ENCODE assay signal across 27 cellular contexts in the genomic region with DNA sequence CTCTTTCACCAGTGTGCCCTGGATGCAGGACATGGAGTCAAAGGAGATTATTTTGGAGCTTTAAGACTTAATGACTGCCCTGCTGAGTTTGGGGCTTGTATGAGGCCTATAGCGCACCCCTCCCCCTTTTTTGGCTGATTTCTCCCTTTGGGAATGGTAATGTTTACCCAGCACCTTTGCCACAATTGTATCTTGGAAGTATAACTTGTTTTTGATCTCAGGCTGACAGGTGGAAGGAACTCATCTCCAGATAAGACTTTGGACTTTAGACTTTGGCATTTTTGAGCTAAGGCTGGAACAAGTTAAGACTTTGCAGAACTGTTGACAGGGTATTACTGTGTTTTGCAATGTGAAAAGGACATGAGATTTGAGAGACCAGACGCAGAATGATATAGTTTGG.
"Had no signal": no experiment of that assay in that cellular context is flagged by ENCODE, and none has a peak within 500 bp of the region (broad histone marks: within the 10 kb centered on the region; RNA-seq: fewer than 3 reads in every experiment).

No MANE protein-coding gene starts in this region.

- H3K27me3 Mint-ChIP-seq: activated CD4-positive, alpha-beta T cell treated with anti-CD3 and anti-CD28 coated beads, Interleukin-2, amount 10 ng/mL, durations not matched to agents 24 days and 14 days; activated CD8-positive, alpha-beta memory T cell treated with anti-CD3 and anti-CD28 coated beads, Interleukin-2, amount 10 ng/mL, durations not matched to agents 7 days and 5 days; activated naive CD8-positive, alpha-beta T cell treated with anti-CD3 and anti-CD28 coated beads, Interleukin-2, amount 50 U/mL, for 24 hours; activated T-cell treated with anti-CD3 and anti-CD28 coated beads, Interleukin-2, amount 50 U/mL, for 24 hours; brain; T-helper 17 cell had no signal

- H3K27ac ChIP-seq: ascending aorta had no signal

- H3K27me3 ChIP-seq: ascending aorta had no signal

- H3K4me3 Mint-ChIP-seq: activated CD4-positive, alpha-beta T cell treated with anti-CD3 and anti-CD28 coated beads, Interleukin-2, amount 10 ng/mL, durations not matched to agents 24 days and 14 days; activated CD8-positive, alpha-beta memory T cell treated with anti-CD3 and anti-CD28 coated beads, Interleukin-2, amount 10 ng/mL, durations not matched to agents 7 days and 5 days; activated naive CD8-positive, alpha-beta T cell treated with anti-CD3 and anti-CD28 coated beads, Interleukin-2, amount 50 U/mL, for 24 hours; activated T-cell treated with anti-CD3 and anti-CD28 coated beads, Interleukin-2, amount 50 U/mL, for 24 hours; activated T-helper 1 cell treated with anti-CD3 and anti-CD28 coated beads, Interleukin-12 subunit alpha, Interleukin-12 subunit beta, Interleukin-2, Interleukin-4 antibody, amounts not matched to agents 30 ng/mL and 10 ng/mL and 1 ng/mL, durations not matched to agents 14 hours and 24 hours and 36 hours; brain; T-helper 17 cell; WTC11 had no signal

- DNase-seq: activated CD4-positive, alpha-beta T cell treated with anti-CD3 and anti-CD28 coated beads for 1 hour; activated CD4-positive, alpha-beta T cell treated with anti-CD3 and anti-CD28 coated beads, Interleukin-2, amount 10 ng/mL, durations not matched to agents 24 days and 14 days; activated CD4-positive, alpha-beta T cell treated with anti-CD3 and anti-CD28 coated beads, Interleukin-2, amount 50 U/mL, for 48 hours; activated CD8-positive, alpha-beta memory T cell treated with anti-CD3 and anti-CD28 coated beads, Interleukin-2, amount 10 ng/mL, durations not matched to agents 7 days and 5 days; activated effector memory CD4-positive, alpha-beta T cell treated with Interleukin-2 at 50 U/mL for 16 hours; activated naive CD4-positive, alpha-beta T cell treated with Interleukin-2 at 50 U/mL for 16 hours; activated naive CD8-positive, alpha-beta T cell treated with anti-CD3 and anti-CD28 coated beads, Interleukin-2, amount 50 U/mL, for 24 hours; activated T-cell treated with anti-CD3 and anti-CD28 coated beads, Interleukin-2, amount 50 U/mL, for 24 hours; amniotic stem cell; Karpas-422; NCI-H1048; NCI-H146; NCI-H187 treated with DMSO at 0.1 percent for 48 hours; NCI-H2081 treated with DMSO at 0.1 percent for 48 hours; NCI-H2171; NCI-H226; NCI-H526; NCI-H774; SIG-M5; T-helper 17 cell; T-helper 9 cell had no signal

- ATAC-seq: activated CD8-positive, alpha-beta memory T cell treated with anti-CD3 and anti-CD28 coated beads, Interleukin-2, amount 10 ng/mL, durations not matched to agents 7 days and 5 days; activated naive CD4-positive, alpha-beta T cell treated with anti-CD3 and anti-CD28 coated beads, Interleukin-2, amount 50 U/mL, for 72 hours; activated naive CD8-positive, alpha-beta T cell treated with anti-CD3 and anti-CD28 coated beads, Interleukin-2, amount 50 U/mL, for 24 hours; K562; T-helper 17 cell; WTC11 had no signal

- FAIRE-seq: K562 had no signal

- H3K4me1 ChIP-seq: ascending aorta had no signal

- H3K27ac Mint-ChIP-seq: activated CD4-positive, alpha-beta T cell treated with anti-CD3 and anti-CD28 coated beads, Interleukin-2, amount 10 ng/mL, durations not matched to agents 24 days and 14 days; activated CD8-positive, alpha-beta memory T cell treated with anti-CD3 and anti-CD28 coated beads, Interleukin-2, amount 10 ng/mL, durations not matched to agents 7 days and 5 days; activated naive CD4-positive, alpha-beta T cell treated with anti-CD3 and anti-CD28 coated beads, Interleukin-2, amount 50 U/mL, for 72 hours; activated naive CD8-positive, alpha-beta T cell treated with anti-CD3 and anti-CD28 coated beads, Interleukin-2, amount 50 U/mL, for 24 hours; activated T-cell treated with anti-CD3 and anti-CD28 coated beads, Interleukin-2, amount 50 U/mL, for 24 hours; activated T-helper 1 cell treated with anti-CD3 and anti-CD28 coated beads, Interleukin-12 subunit alpha, Interleukin-12 subunit beta, Interleukin-2, Interleukin-4 antibody, amounts not matched to agents 30 ng/mL and 10 ng/mL and 1 ng/mL, durations not matched to agents 14 hours and 24 hours and 36 hours; brain; T-helper 17 cell; WTC11 had no signal

- H3K4me3 ChIP-seq: ascending aorta, K562 had no signal

- H3K4me1 Mint-ChIP-seq: activated CD4-positive, alpha-beta T cell treated with anti-CD3 and anti-CD28 coated beads, Interleukin-2, amount 10 ng/mL, durations not matched to agents 24 days and 14 days; activated CD8-positive, alpha-beta memory T cell treated with anti-CD3 and anti-CD28 coated beads, Interleukin-2, amount 10 ng/mL, durations not matched to agents 7 days and 5 days; activated naive CD8-positive, alpha-beta T cell treated with anti-CD3 and anti-CD28 coated beads, Interleukin-2, amount 50 U/mL, for 24 hours; brain; T-helper 17 cell; WTC11 had no signal
